In the genomic region with DNA sequence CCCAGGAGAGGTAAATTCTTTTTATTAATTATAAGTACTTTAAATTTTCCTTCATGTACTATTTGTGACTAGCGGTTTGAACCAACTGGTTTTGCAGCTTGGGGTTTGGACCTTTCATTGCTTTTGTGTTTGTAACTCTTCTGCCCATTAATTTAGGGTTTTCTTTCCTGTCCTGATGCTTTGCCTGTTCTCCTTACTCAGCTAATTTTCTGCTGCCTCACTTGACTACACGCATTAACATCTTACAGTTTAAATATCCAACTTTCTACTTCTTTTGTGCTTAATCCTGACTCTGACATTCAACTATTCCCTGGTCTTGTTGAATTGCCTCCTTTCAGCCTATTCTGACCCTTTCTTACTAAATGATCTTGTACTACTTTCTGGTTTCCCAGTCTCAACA, we compare ENCODE assay signal across 18 cellular contexts.
DNase-seq lines count a peak whose midpoint lies in the region; FAIRE-seq and TF ChIP-seq lines count a peak whose summit lies in the region.
"Had no signal": no experiment of that assay in that cellular context is flagged by ENCODE, and none has a peak within 500 bp of the region (broad histone marks: within the 10 kb centered on the region; RNA-seq: fewer than 3 reads in every experiment).

No MANE protein-coding gene starts in this region.

- no peaks in the 10 kb centered on the region for H3K23me2 ChIP-seq in H1 (ENCODE audit: low read depth, low read length)

- no peaks in the 10 kb centered on the region for H3K27me3 ChIP-seq in mammary epithelial cell (ENCODE audit: insufficient read depth, low read length)
- no peaks in the 10 kb centered on the region for H3K27me3 ChIP-seq in Loucy (ENCODE audit: insufficient read depth, low read length, poor library complexity, severe bottlenecking)
- H3K27me3 ChIP-seq in H1 (replicated peaks in 1 of 4; ENCODE audit: control insufficient read depth in 3 of 4, extremely low read depth in 1 of 4, insufficient read depth in 3 of 4, low read length in 3 of 4), result no peaks in the 10 kb centered on the region
- H3K27me3 ChIP-seq: BE2C had no signal

- no peak overlapping the region for H3K23ac ChIP-seq in H1 (ENCODE audit: insufficient read length)

- no peak for TF ChIP-seq EP300 in H1 (IDR thresholded peaks at IDR 0.05; ENCODE audit: borderline replicate concordance in 1 of 2, low read depth in 2 of 2, low read length in 2 of 2)

- peaks cover 11% of the 10 kb centered on the region for H3K4me1 Mint-ChIP-seq in MCF 10A (ENCODE audit: insufficient read depth, unreplicated experiment)
- peaks cover 5 to 8% of the 10 kb centered on the region in 2 donors for H3K4me1 Mint-ChIP-seq in immature natural killer cell

- H3K79me2 ChIP-seq in mammary epithelial cell (ENCODE audit: insufficient read depth, low read length) (no peaks in the 10 kb centered on the region), Loucy (ENCODE audit: insufficient read depth, low read length) (no peaks in the 10 kb centered on the region), H1 (ENCODE audit: control insufficient read depth in 1 of 2, insufficient read depth in 2 of 2, low read length in 2 of 2) (no peaks in the 10 kb centered on the region)

- H3K9me3 ChIP-seq in mammary epithelial cell (replicated peaks; ENCODE audit: insufficient read depth, low read length) (no peaks in the 10 kb centered on the region), Loucy (ENCODE audit: insufficient read depth, low read depth, low read length) (no peaks in the 10 kb centered on the region), H1 (ENCODE audit: insufficient read depth in 2 of 2, low read depth in 1 of 2, low read length in 1 of 2) (no peaks in the 10 kb centered on the region)
- H3K9me3 ChIP-seq: BE2C had no signal

- no peak for FAIRE-seq in H1 (lab: Jason Lieb, UNC)
- FAIRE-seq in HTR-8/SVneo (lab: Jason Lieb, UNC), result no peak
- FAIRE-seq: G401.6, GM12891, H54 had no signal

- intact Hi-C loops in MCF 10A (cut with micrococcal nuclease) (no loop called here), mammary epithelial cell (cut with micrococcal nuclease) (loop anchor here (10.0 kb wide), 1 partner anchor 110 kb away; no protein-coding TSS in a partner anchor)

- H4K20me1 ChIP-seq in mammary epithelial cell (ENCODE audit: insufficient read depth, low read length), result no peaks in the 10 kb centered on the region
- H4K20me1 ChIP-seq in Loucy (ENCODE audit: insufficient read depth, low read length, poor library complexity, severe bottlenecking), result no peaks in the 10 kb centered on the region
- H4K20me1 ChIP-seq in H1 (replicated peaks in 1 of 2; ENCODE audit: control insufficient read depth in 1 of 2, insufficient read depth in 2 of 2, low read length in 2 of 2), result no peaks in the 10 kb centered on the region

- H3K4me2 ChIP-seq in mammary epithelial cell (ENCODE audit: insufficient read depth, low read depth, low read length), result no peak overlapping the region
- H3K4me2 ChIP-seq in Loucy (ENCODE audit: low read depth, low read length, poor library complexity, severe bottlenecking), result peak overlapping the region; percentile 5
- no peak overlapping the region for H3K4me2 ChIP-seq in H1 (ENCODE audit: insufficient read depth in 1 of 2, low read depth in 2 of 2, low read length in 2 of 2)

- H3K36me3 Mint-ChIP-seq in MCF 10A (ENCODE audit: insufficient read depth, unreplicated experiment) (no peaks in the 10 kb centered on the region), immature natural killer cell (no peaks in the 10 kb centered on the region)

- H2BK5ac ChIP-seq in H1 (ENCODE audit: low read depth, low read length), result no peak overlapping the region

- H3K4ac ChIP-seq in H1 (replicated peaks; ENCODE audit: insufficient read length, low read depth, low read length), result no peak overlapping the region

- H3K9me3 Mint-ChIP-seq in MCF 10A (ENCODE audit: unreplicated experiment), result peaks cover 7% of the 10 kb centered on the region
- no peaks in the 10 kb centered on the region for H3K9me3 Mint-ChIP-seq in immature natural killer cell
- H3K9me3 Mint-ChIP-seq: CD4-positive, CD25-positive, alpha-beta regulatory T cell; CD8-positive, alpha-beta memory T cell had no signal

- no peak for TF ChIP-seq POLR2A in H1 (IDR thresholded peaks at IDR 0.05; ENCODE audit: control extremely low read depth in 1 of 2, low read depth in 2 of 2, low read length in 2 of 2)

- TF ChIP-seq RAD21 in H1 (IDR thresholded peaks at IDR 0.05 in 1 of 2, conservative IDR thresholded peaks at IDR 0.05 in 1 of 2; ENCODE audit: low read depth in 2 of 2, low read length in 2 of 2), result no peak

- no peak overlapping the region for H2BK120ac ChIP-seq in H1 (replicated peaks; ENCODE audit: low read depth, low read length)

- H3K27ac Mint-ChIP-seq in MCF 10A (ENCODE audit: low read depth, unreplicated experiment) (peak overlapping the region; percentile 91), immature natural killer cell (no peak overlapping the region)
- H3K27ac Mint-ChIP-seq: CD4-positive, CD25-positive, alpha-beta regulatory T cell; CD8-positive, alpha-beta memory T cell had no signal

- DNase-seq in MCF 10A (ENCODE audit: unreplicated experiment), result no peak
- no peak for DNase-seq in mammary epithelial cell
- no peak for DNase-seq in H1 (ENCODE audit: low read depth in 1 of 2, low spot score in 2 of 2)
- DNase-seq in HTR-8/SVneo (ENCODE audit: insufficient read length, low spot score), result no peak
- no peak for DNase-seq in SIG-M5 treated with dmso at 0.1 percent for 504 hours (lab: John Stamatoyannopoulos, UW; ENCODE audit: unreplicated experiment)
- no peak for DNase-seq in immature natural killer cell
- DNase-seq: BE2C; C1 segment of cervical spinal cord; CD4-positive, CD25-positive, alpha-beta regulatory T cell; CD8-positive, alpha-beta memory T cell; COR-L47; GM23248; HCEC 1CT had no signal

- H3K9ac ChIP-seq in mammary epithelial cell (ENCODE audit: insufficient read depth, low read length) (no peak overlapping the region), Loucy (ENCODE audit: low read depth, low read length, poor library complexity, severe bottlenecking) (no peak overlapping the region), H1 (replicated peaks in 1 of 4; ENCODE audit: extremely low read depth in 1 of 4, low read depth in 3 of 4, low read length in 3 of 4) (no peak overlapping the region)
- H3K9ac ChIP-seq: GM23248 had no signal

- TF ChIP-seq CTCF in MCF 10A (IDR thresholded peaks at IDR 0.05; ENCODE audit: unreplicated experiment), result no peak
- no peak for TF ChIP-seq CTCF in mammary epithelial cell (conservative IDR thresholded peaks at IDR 0.05 in 1 of 2, IDR thresholded peaks at IDR 0.05 in 1 of 2; ENCODE audit: extremely low read depth in 1 of 2, insufficient read depth in 1 of 2, low read depth in 1 of 2, low read length in 2 of 2)
- no peak for TF ChIP-seq CTCF in Loucy (conservative IDR thresholded peaks at IDR 0.05; ENCODE audit: low read length)
- no peak for TF ChIP-seq CTCF in H1 (IDR thresholded peaks at IDR 0.05; ENCODE audit: control extremely low read depth in 1 of 3, insufficient read depth in 1 of 3, low read depth in 1 of 3, low read length in 3 of 3)

- H3K14ac ChIP-seq in H1 (ENCODE audit: insufficient read length), result no peak overlapping the region

- H3K36me3 ChIP-seq in mammary epithelial cell (ENCODE audit: insufficient read depth, low read length) (no peaks in the 10 kb centered on the region), Loucy (ENCODE audit: insufficient read depth, low read length) (no peaks in the 10 kb centered on the region), H1 (ENCODE audit: control insufficient read depth in 2 of 4, insufficient read depth in 4 of 4, low read length in 3 of 4) (no peaks in the 10 kb centered on the region)
- H3K36me3 ChIP-seq: BE2C had no signal

- no peak overlapping the region for H3K18ac ChIP-seq in H1 (ENCODE audit: extremely low read depth, low read length)

- no peak overlapping the region for H4K91ac ChIP-seq in H1 (replicated peaks; ENCODE audit: insufficient read length, low read length)

- H3K27ac ChIP-seq in mammary epithelial cell (ENCODE audit: insufficient read depth, low read depth, low read length) (no peak overlapping the region), H1 (ENCODE audit: low read depth, low read length) (no peak overlapping the region)
- H3K27ac ChIP-seq: 22Rv1, GM23248 had no signal

- 100% methylated on average over 2 of the region's 2 CpGs for WGBS in mammary epithelial cell (ENCODE audit: low coverage, missing lambda C conversion rate)
- 86% methylated on average over 2 of the region's 2 CpGs; no CpG with 5 or more reads in 1 of the 2 experiments for WGBS in H1 (ENCODE audit: extremely low coverage in 1 of 2, insufficient coverage in 1 of 2, insufficient read length in 1 of 2, insufficient replicate concordance in 2 of 2, low coverage in 1 of 2, low lambda C conversion rate in 2 of 2, missing lambda C conversion rate in 1 of 2), 2 experiments

- H3K56ac ChIP-seq in H1 (replicated peaks; ENCODE audit: insufficient read length, low read depth, low read length), result no peak overlapping the region

- H2BK20ac ChIP-seq in H1 (ENCODE audit: low read length), result no peak overlapping the region

- H3K4me1 ChIP-seq in mammary epithelial cell (ENCODE audit: insufficient read depth, low read length), result peaks cover 27% of the 10 kb centered on the region
- H3K4me1 ChIP-seq in Loucy (ENCODE audit: insufficient read depth, low read length, poor library complexity, severe bottlenecking), result peaks cover 78% of the 10 kb centered on the region
- peaks cover 0 to 5% (median 0%) of the 10 kb centered on the region in 4 experiments; a peak in 3 of 7 replicates for H3K4me1 ChIP-seq in H1 (replicated peaks in 1 of 4; ENCODE audit: control insufficient read depth in 3 of 4, insufficient read depth in 4 of 4, low read length in 3 of 4)
- H3K4me1 ChIP-seq: BE2C had no signal

- H2AFZ ChIP-seq in mammary epithelial cell (ENCODE audit: low read depth, low read length) (no peak overlapping the region), Loucy (ENCODE audit: low read length) (no peak overlapping the region), H1 (ENCODE audit: low read length) (peak overlapping the region; percentile 49; the same call in 1 of the 2 replicates)
- H2AFZ ChIP-seq: GM23248 had no signal

- no peaks in the 10 kb centered on the region for H3F3A ChIP-seq in Loucy (ENCODE audit: low read depth)

- H2AK5ac ChIP-seq in H1 (ENCODE audit: low read depth, low read length), result no peak overlapping the region

- H3K79me1 ChIP-seq in H1 (ENCODE audit: low read depth, low read length), result no peaks in the 10 kb centered on the region

- no peaks in the 10 kb centered on the region for H3K9me2 ChIP-seq in Loucy (replicated peaks; ENCODE audit: low read depth, low read length)

- H3K27me3 Mint-ChIP-seq in MCF 10A (ENCODE audit: insufficient read depth, unreplicated experiment) (no peaks in the 10 kb centered on the region), immature natural killer cell (ENCODE audit: low read depth in 3 of 3) (peaks cover 0 to 1% (median 0%) of the 10 kb centered on the region in 3 donors)

- no TSS peak for BruUV-seq in MCF 10A (replicated peaks; lab: Mats Ljungman, UMichigan)
- BruUV-seq in mammary epithelial cell (replicated peaks; lab: Mats Ljungman, UMichigan), result no TSS peak

- H3K4me3 Mint-ChIP-seq in MCF 10A (ENCODE audit: unreplicated experiment), result no peak overlapping the region
- H3K4me3 Mint-ChIP-seq in immature natural killer cell, result no peak overlapping the region
- H3K4me3 Mint-ChIP-seq: CD4-positive, CD25-positive, alpha-beta regulatory T cell; CD8-positive, alpha-beta memory T cell had no signal

- H4K8ac ChIP-seq in H1 (ENCODE audit: extremely low read depth, insufficient read depth, low read length), result no peak overlapping the region

- POLR2A ChIA-PET in MCF 10A (lab: Yijun Ruan, JAX), result no interaction called here
- POLR2A ChIA-PET in H1 (lab: Charles Lee; ENCODE audit: partially characterized antibody), result no interaction called here

- in situ Hi-C loops in mammary epithelial cell (cut with MboI; ENCODE audit: low sequenced_read_pairs in 2 of 2), result loop anchor here (25.0 kb wide), 2 partner anchors 338 to 688 kb away; no protein-coding TSS in a partner anchor

- H2BK12ac ChIP-seq in H1 (ENCODE audit: low read depth, low read length), result no peak overlapping the region

- dilution Hi-C loops in mammary epithelial cell (cut with HindIII; ENCODE audit: low sequenced_read_pairs), result no loop called here

- H4K5ac ChIP-seq in H1 (ENCODE audit: insufficient read length, low read depth, low read length), result no peak overlapping the region

- no peak overlapping the region for H2BK15ac ChIP-seq in H1 (ENCODE audit: low read length)

- H3K4me3 ChIP-seq in mammary epithelial cell (replicated peaks in 1 of 3; ENCODE audit: insufficient read depth in 1 of 3, low read depth in 2 of 3, low read length in 3 of 3), result no peak overlapping the region
- no peak overlapping the region for H3K4me3 ChIP-seq in Loucy (ENCODE audit: low read length, poor library complexity, severe bottlenecking)
- no peak overlapping the region for H3K4me3 ChIP-seq in H1 (ENCODE audit: extremely low read depth in 1 of 4, insufficient read depth in 2 of 4, low read depth in 3 of 4, low read length in 4 of 4)
- H3K4me3 ChIP-seq: GM23248 had no signal

- CTCF ChIA-PET in MCF 10A (lab: Yijun Ruan, JAX) (interaction anchor here (0.6 to 5.2 kb wide), 7 partner anchors 10 to 1785 kb away, joined by 3 to 37 read pairs (median 4); no protein-coding TSS in a partner anchor), mammary epithelial cell (lab: Charles Lee; ENCODE audit: low non-redundant PET) (no interaction called here), H1 (lab: Charles Lee; ENCODE audit: partially characterized antibody) (interaction anchor here (0.8 to 2.1 kb wide), 5 partner anchors 15 to 689 kb away, joined by 3 to 8 read pairs (median 4); no protein-coding TSS in a partner anchor)
